ENCODE assay signal across 8 cellular contexts in genomic region chr13:112587359-112587766, GRCh38. TPM values are rescaled to one million over a fixed set of nuclear protein-coding genes. Genes with fewer than 3 reads are reported as not detected.
DNase-seq lines count a peak whose midpoint lies in the region; ATAC-seq and TF ChIP-seq lines count a peak whose summit lies in the region.

No MANE protein-coding gene starts in this region.

- no peak for TF ChIP-seq CTCF in AG04449 (IDR thresholded peaks at IDR 0.05; ENCODE audit: insufficient read depth, low read length, missing control alignments)
- no peak for TF ChIP-seq CTCF in liver (IDR thresholded peaks at IDR 0.05; ENCODE audit: low read depth, low read length, missing input control)

- no peaks in the 10 kb centered on the region for H3K36me3 ChIP-seq in liver (ENCODE audit: control insufficient read depth in 4 of 4, insufficient read depth in 3 of 4, low read depth in 1 of 4, low read length in 3 of 4)

- TF ChIP-seq RAD21 in liver (IDR thresholded peaks at IDR 0.05) = peak; percentile 42 to 44

- H3K4me1 ChIP-seq in liver (ENCODE audit: control insufficient read depth in 4 of 4, insufficient read depth in 4 of 4, low read length in 3 of 4) = peaks cover under 1 to 19% (median 9%) of the 10 kb centered on the region in 4 donors

- no peaks in the 10 kb centered on the region for H3K9me3 ChIP-seq in liver (ENCODE audit: control insufficient read depth in 4 of 4, low read length in 3 of 4)

- DNase-seq in AG04449 (ENCODE audit: low read depth, low spot score) (no peak), NCI-H2171 treated with DMSO at 0.1 percent for 48 hours (lab: John Stamatoyannopoulos, UW) (peak; percentile 73), dedifferentiated amniotic fluid mesenchymal stem cell (ENCODE audit: extremely low spot score) (peak; percentile 84)
- DNase-seq in activated CD4-positive, alpha-beta T cell treated with anti-CD3 and anti-CD28 coated beads for 4 hours = peak; percentile 73 to 77
- peak; percentile 74 for DNase-seq in stimulated activated CD4-positive, alpha-beta T cell treated with anti-CD3 and anti-CD28 coated beads, Interleukin-4, amount 100 ng/mL, for 1 hour

- POLR2A ChIA-PET in AG04449 (lab: Yijun Ruan, JAX) = interaction anchor here (0.7 to 1.6 kb wide), 2 partner anchors 18 to 64 kb away, joined by 3 to 6 read pairs; no protein-coding TSS in a partner anchor

- WGBS in liver = under 1% methylated on average over 38 of the region's 38 CpGs

- peak overlapping the region; percentile 87 to 90 for H3K9ac ChIP-seq in liver (ENCODE audit: low read depth in 1 of 2, low read length in 2 of 2)

- CTCF ChIA-PET in AG04449 (lab: Yijun Ruan, JAX) = interaction anchor here (1.3 to 6.5 kb wide), 2 partner anchors 10 to 18 kb away, joined by 5 to 40 read pairs; no protein-coding TSS in a partner anchor

- no peaks in the 10 kb centered on the region for H3K27me3 ChIP-seq in liver (ENCODE audit: control insufficient read depth in 4 of 4, insufficient read depth in 4 of 4, low read length in 3 of 4)

- H3K4me3 ChIP-seq in AG04449 (ENCODE audit: low read depth, low read length) = peak overlapping the region; percentile 95
- peak overlapping the region; percentile 86 to 98 (median 87) for H3K4me3 ChIP-seq in liver (ENCODE audit: low read depth in 1 of 3, low read length in 3 of 3)

- H3K27ac ChIP-seq in liver (ENCODE audit: low read depth in 1 of 2, low read length in 2 of 2) = peak overlapping the region; percentile 90 to 99

- ATAC-seq in GM18517 (IDR thresholded peaks at IDR 0.05; ENCODE audit: unreplicated experiment) = peak; percentile 37
- peak; percentile 50 for ATAC-seq in HG03045 (IDR thresholded peaks at IDR 0.05; ENCODE audit: unreplicated experiment)

TF ChIP-seq in liver, 16 proteins besides CTCF, POLR2A, EP300 and RAD21:
- no peak for TF ChIP-seq SP1 (IDR thresholded peaks at IDR 0.05)
- TF ChIP-seq TAF1 (conservative IDR thresholded peaks at IDR 0.05) = no peak
- peak; percentile 31 for TF ChIP-seq YY1 (IDR thresholded peaks at IDR 0.05)
- no peak for TF ChIP-seq EGR1 (IDR thresholded peaks at IDR 0.05; ENCODE audit: low read depth in 2 of 2)
- no peak for TF ChIP-seq FOXA2 (IDR thresholded peaks at IDR 0.05)
- TF ChIP-seq HNF4A (conservative IDR thresholded peaks at IDR 0.05) = no peak
- no peak for TF ChIP-seq ATF3 (IDR thresholded peaks at IDR 0.05)
- peak in 1 of 2 donors; percentile 47 for TF ChIP-seq RXRA (IDR thresholded peaks at IDR 0.05)
- peak; percentile 23 for TF ChIP-seq ZBTB33 (IDR thresholded peaks at IDR 0.05)
- TF ChIP-seq JUND (IDR thresholded peaks at IDR 0.05) = peak; percentile 47 to 77
- peak; percentile 87 for TF ChIP-seq REST (IDR thresholded peaks at IDR 0.05)

RNA-seq across cellular contexts. Expression of gene TUBGCP3, which starts 0.6 kb away (rescaled TPM):
- total RNA-seq in liver = 10 to 100 TPM; 24.8 to 31.0 TPM
- polyA plus RNA-seq in liver = 1 to 10 TPM; 6.7 to 9.8 TPM
